ENCODE assay signal across 2 cellular contexts in genomic region chr16:69478685-69479084, GRCh38.
TF ChIP-seq lines count a peak whose summit lies in the region.

No MANE protein-coding gene starts in this region.

TF ChIP-seq in HEK293, 187 proteins besides CTCF, POLR2A, EP300 and RAD21 (continued from another document):
- peak; percentile 68 for TF ChIP-seq PRDM10 (tag by site-specific recombination; IDR thresholded peaks at IDR 0.05)

TF ChIP-seq in IMR-90, 13 proteins besides CTCF, POLR2A, EP300 and RAD21 (continued from another document):
- no peak for TF ChIP-seq ELK1 (IDR thresholded peaks at IDR 0.05; ENCODE audit: borderline replicate concordance, low read depth, low read length)
